Comparison of ENCODE assay signal across 1 cellular context in genomic region chr1:1942753-1943656, GRCh38.
A peak's percentile ranks its signal among the peaks of the same experiment; 100 is the strongest.
TF ChIP-seq lines count a peak whose summit lies in the region.

No MANE protein-coding gene starts in this region.

TF ChIP-seq in HepG2, 621 proteins besides CTCF, POLR2A, EP300 and RAD21 (continued from another document and continues in another):
- TF ChIP-seq KIAA2018 (CRISPR knock-in tag; IDR thresholded peaks at IDR 0.05; ENCODE audit: borderline replicate concordance) (no peak), ZFAT (CRISPR knock-in tag; conservative IDR thresholded peaks at IDR 0.05) (no peak), HMGXB4 (CRISPR knock-in tag; IDR thresholded peaks at IDR 0.05; ENCODE audit: borderline replicate concordance in 1 of 2, low read depth in 1 of 2) (peak; percentile 49 to 75; a peak in 3 of 4 replicates), ZBTB37 (CRISPR knock-in tag; IDR thresholded peaks at IDR 0.05) (0 out of 2 replicates have a peak, but pooled peaks have one; percentile 17), ZNF557 (CRISPR knock-in tag; IDR thresholded peaks at IDR 0.05) (peak; percentile 24), NFE2 (CRISPR knock-in tag; IDR thresholded peaks at IDR 0.05) (no peak), NONO (IDR thresholded peaks at IDR 0.05) (no peak), NONO (CRISPR knock-in tag; conservative IDR thresholded peaks at IDR 0.05) (no peak; the same call in 1 of the 2 replicates), ATAD3A (CRISPR knock-in tag; IDR thresholded peaks at IDR 0.05) (no peak), CREB1 (IDR thresholded peaks at IDR 0.05) (no peak), CREB1 (CRISPR knock-in tag; IDR thresholded peaks at IDR 0.05) (peak; percentile 76), IRX3 (CRISPR knock-in tag; IDR thresholded peaks at IDR 0.05; ENCODE audit: borderline replicate concordance, low read depth) (no peak), RXRB (CRISPR knock-in tag; IDR thresholded peaks at IDR 0.05; ENCODE audit: borderline replicate concordance) (peak; percentile 86; the same call in 1 of the 2 replicates), ZNF781 (CRISPR knock-in tag; IDR thresholded peaks at IDR 0.05; ENCODE audit: borderline replicate concordance, not compliant biosample characterization) (no peak), ZNF619 (CRISPR knock-in tag; IDR thresholded peaks at IDR 0.05) (no peak), DDIT3 (CRISPR knock-in tag; IDR thresholded peaks at IDR 0.05) (no peak), SALL1 (CRISPR knock-in tag; IDR thresholded peaks at IDR 0.05) (peak; percentile 83), ZNF572 (CRISPR knock-in tag; IDR thresholded peaks at IDR 0.05) (no peak), JUNB (CRISPR knock-in tag; IDR thresholded peaks at IDR 0.05; ENCODE audit: borderline replicate concordance) (no peak), ZNF546 (CRISPR knock-in tag; conservative IDR thresholded peaks at IDR 0.05) (0 out of 2 replicates have a peak, but pooled peaks have one; percentile 43), KDM3A (CRISPR knock-in tag; IDR thresholded peaks at IDR 0.05; ENCODE audit: low read depth) (no peak; the same call in 1 of the 2 replicates), TBX2 (CRISPR knock-in tag; IDR thresholded peaks at IDR 0.05; ENCODE audit: borderline replicate concordance) (peak; percentile 81), ZNF598 (CRISPR knock-in tag; IDR thresholded peaks at IDR 0.05; ENCODE audit: borderline replicate concordance) (peak; percentile 52; the same call in 1 of the 2 replicates), HMGXB3 (CRISPR knock-in tag; IDR thresholded peaks at IDR 0.05; ENCODE audit: borderline replicate concordance) (no peak), ZNF878 (CRISPR knock-in tag; IDR thresholded peaks at IDR 0.05) (peak; percentile 67; the same call in 1 of the 2 replicates), SIX4 (CRISPR knock-in tag; IDR thresholded peaks at IDR 0.05) (no peak), GLMP (CRISPR knock-in tag; IDR thresholded peaks at IDR 0.05; ENCODE audit: borderline replicate concordance) (no peak), MYNN (CRISPR knock-in tag; IDR thresholded peaks at IDR 0.05; ENCODE audit: low read depth) (no peak), ONECUT2 (CRISPR knock-in tag; IDR thresholded peaks at IDR 0.05) (no peak), DMAP1 (CRISPR knock-in tag; IDR thresholded peaks at IDR 0.05) (peak; percentile 74), ZNF580 (CRISPR knock-in tag; IDR thresholded peaks at IDR 0.05; ENCODE audit: borderline replicate concordance, low read depth) (no peak; the same call in 1 of the 2 replicates), THAP11 (CRISPR knock-in tag; IDR thresholded peaks at IDR 0.05) (peak; percentile 80), ZNF841 (CRISPR knock-in tag; IDR thresholded peaks at IDR 0.05; ENCODE audit: borderline replicate concordance) (no peak; the same call in 1 of the 2 replicates), HCFC1 (IDR thresholded peaks at IDR 0.05; ENCODE audit: low read depth, low read length) (no peak), CEBPZ (IDR thresholded peaks at IDR 0.05; ENCODE audit: low read length) (no peak), ATF7-NPFF (CRISPR knock-in tag; IDR thresholded peaks at IDR 0.05; ENCODE audit: low read depth) (peak; percentile 71; the same call in 1 of the 2 replicates), U2AF1 (optimal IDR thresholded peaks at IDR 0.05; ENCODE audit: low read depth, low read length) (no peak), ESRRA (CRISPR knock-in tag; IDR thresholded peaks at IDR 0.05; ENCODE audit: low read depth) (no peak), CEBPB (IDR thresholded peaks at IDR 0.05; ENCODE audit: borderline replicate concordance, low read depth, low read length) (no peak), DR1 (CRISPR knock-in tag; IDR thresholded peaks at IDR 0.05) (peak; percentile 89)
